In the genomic region with DNA sequence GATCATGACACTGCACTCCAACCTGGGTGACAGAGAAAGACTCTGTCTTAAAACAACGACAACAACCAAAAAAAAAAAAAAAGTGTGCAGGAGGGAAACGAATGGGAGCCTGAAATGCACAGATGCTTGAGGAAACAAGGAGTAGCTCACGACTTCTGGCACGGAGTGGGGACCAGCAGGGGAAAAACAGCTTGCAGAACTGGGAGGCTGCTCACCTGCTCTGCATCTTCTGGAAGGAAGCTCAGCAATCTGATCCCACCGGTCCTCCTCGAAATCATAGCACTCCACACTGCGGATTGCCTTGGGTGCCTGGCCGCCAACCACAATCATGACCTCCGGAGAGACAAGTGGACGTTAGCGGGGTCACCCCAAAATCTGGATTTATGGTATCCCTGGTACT, we compare ENCODE assay signal across 4 cellular contexts.
"Had no signal": no experiment of that assay in that cellular context is flagged by ENCODE, and none has a peak within 500 bp of the region (broad histone marks: within the 10 kb centered on the region; RNA-seq: fewer than 3 reads in every experiment).

No MANE protein-coding gene starts in this region.

- H3K27ac Mint-ChIP-seq: GM23338 had no signal

- ATAC-seq: GM23338 had no signal

- H3K4me3 Mint-ChIP-seq: GM23338, H9 had no signal

- H3K9me3 Mint-ChIP-seq: GM23338, H9 had no signal

- H3K4me1 Mint-ChIP-seq: GM23338 had no signal

- DNase-seq: H9, HCEC 1CT, IMR-90 had no signal
